ENCODE assay signal across 11 cellular contexts in the genomic region with DNA sequence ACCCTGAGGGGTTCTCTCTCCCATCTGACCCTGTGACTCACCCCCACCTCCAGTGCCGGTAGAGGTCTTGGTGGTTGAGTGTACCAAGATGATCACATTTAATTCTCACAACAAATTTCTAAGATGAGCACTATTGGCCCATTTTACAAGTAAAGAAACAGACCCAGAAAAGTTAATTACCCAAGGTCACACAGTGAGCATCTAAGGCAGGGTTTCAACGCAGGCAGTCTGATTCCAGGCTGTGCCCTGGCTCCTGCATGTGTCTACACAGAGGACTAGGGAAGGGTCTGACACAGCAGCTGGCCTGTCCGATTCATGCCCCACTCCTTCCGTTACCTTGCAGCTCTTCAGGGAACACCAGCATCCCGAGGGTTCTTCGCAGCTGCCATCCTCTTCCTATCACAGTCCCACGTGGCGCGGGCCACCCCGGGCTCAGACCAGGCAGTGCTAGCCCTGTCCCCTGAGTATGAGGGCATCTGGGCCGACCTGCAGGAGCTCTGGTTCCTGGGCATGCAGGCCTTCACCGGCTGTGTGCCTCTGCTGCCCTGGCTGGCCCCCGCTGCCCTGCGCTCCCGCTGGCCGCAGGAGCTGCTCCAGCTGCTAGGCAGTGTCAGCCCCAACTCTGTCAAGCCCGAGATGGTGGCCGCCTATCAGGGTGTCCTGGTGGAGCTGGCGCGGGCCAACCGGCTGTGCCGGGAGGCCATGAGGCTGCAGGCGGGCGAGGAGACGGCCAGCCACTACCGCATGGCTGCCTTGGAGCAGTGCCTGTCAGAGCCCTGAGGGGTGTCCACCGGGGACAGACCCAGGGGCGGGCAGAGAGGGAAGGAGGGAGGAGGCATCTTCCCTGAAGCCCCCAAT. TPM values are rescaled to one million over a fixed set of nuclear protein-coding genes. Genes with fewer than 3 reads are reported as not detected.
DNase-seq lines count a peak whose midpoint lies in the region; ATAC-seq, FAIRE-seq and TF ChIP-seq lines count a peak whose summit lies in the region.
"Had no signal": no experiment of that assay in that cellular context is flagged by ENCODE, and none has a peak within 500 bp of the region (broad histone marks: within the 10 kb centered on the region; RNA-seq: fewer than 3 reads in every experiment).

No MANE protein-coding gene starts in this region.

- no peak for DNase-seq in stimulated activated naive CD8-positive, alpha-beta T cell treated with anti-CD3 and anti-CD28 coated beads, Interleukin-15, amount 100 ng/mL, for 72 hours
- DNase-seq in Panc1 (ENCODE audit: low read depth, low spot score) (no peak), kidney (peak; percentile 67), KBM-7 (no peak), 8988T (no peak)

- peak overlapping the region; percentile 74 for H3K27ac Mint-ChIP-seq in stimulated activated naive CD8-positive, alpha-beta T cell treated with anti-CD3 and anti-CD28 coated beads, Interleukin-15, Interleukin-2, amounts not matched to agents 100 ng/mL and 50 ng/mL, for 24 hours
- no peak overlapping the region for H3K27ac Mint-ChIP-seq in stimulated activated naive CD8-positive, alpha-beta T cell treated with anti-CD3 and anti-CD28 coated beads, Interleukin-15, amount 100 ng/mL, for 72 hours

- POLR2A ChIA-PET in Panc1 (lab: Charles Lee): no interaction called here

- no peaks in the 10 kb centered on the region for H3K9me3 Mint-ChIP-seq in stimulated activated naive CD8-positive, alpha-beta T cell treated with anti-CD3 and anti-CD28 coated beads, Interleukin-15, Interleukin-2, amounts not matched to agents 100 ng/mL and 50 ng/mL, for 24 hours
- H3K9me3 Mint-ChIP-seq in stimulated activated naive CD8-positive, alpha-beta T cell treated with anti-CD3 and anti-CD28 coated beads, Interleukin-15, amount 100 ng/mL, for 72 hours: no peaks in the 10 kb centered on the region
- H3K9me3 Mint-ChIP-seq: H9, T-cell had no signal

- peaks cover 13% of the 10 kb centered on the region for H3K36me3 Mint-ChIP-seq in stimulated activated naive CD8-positive, alpha-beta T cell treated with anti-CD3 and anti-CD28 coated beads, Interleukin-15, Interleukin-2, amounts not matched to agents 100 ng/mL and 50 ng/mL, for 24 hours (ENCODE audit: low read depth)

- no TSS peak for BruUV-seq in Panc1 (replicated peaks; lab: Mats Ljungman, UMichigan)

- no peak for FAIRE-seq in kidney (lab: Jason Lieb, UNC)

- in situ Hi-C loops in Panc1 (cut with HindIII; ENCODE audit: low pct_unique_long_range_greater_than_20kb, low sequenced_read_pairs): no loop called here
- in situ Hi-C loops in KBM-7 (cut with MboI; ENCODE audit: low pct_unique_long_range_greater_than_20kb, low sequenced_read_pairs): loop anchor here (10.0 kb wide), 1 partner anchor 150 kb away; the partner anchor contains the start of gene C1orf216

- CTCF ChIA-PET in Panc1 (lab: Charles Lee): interaction anchor here (0.6 to 2.2 kb wide), 6 partner anchors 8 to 150 kb away, joined by 3 to 45 read pairs (median 4); partner anchors contain the start of gene TFAP2E

- H3K36me3 ChIP-seq in Panc1 (ENCODE audit: control insufficient read depth, insufficient read depth, low read length) (no peaks in the 10 kb centered on the region; the same call in 1 of the 2 replicates), kidney (ENCODE audit: control insufficient read depth in 1 of 2, insufficient read depth in 2 of 2, low read length in 2 of 2) (peaks cover 3 to 9% of the 10 kb centered on the region in 2 donors)

- no peak overlapping the region for H3K4me3 Mint-ChIP-seq in stimulated activated naive CD8-positive, alpha-beta T cell treated with anti-CD3 and anti-CD28 coated beads, Interleukin-15, Interleukin-2, amounts not matched to agents 100 ng/mL and 50 ng/mL, for 24 hours
- no peak overlapping the region for H3K4me3 Mint-ChIP-seq in stimulated activated naive CD8-positive, alpha-beta T cell treated with anti-CD3 and anti-CD28 coated beads, Interleukin-15, amount 100 ng/mL, for 72 hours
- H3K4me3 Mint-ChIP-seq: H9 had no signal

- no peaks in the 10 kb centered on the region for H3K27me3 Mint-ChIP-seq in stimulated activated naive CD8-positive, alpha-beta T cell treated with anti-CD3 and anti-CD28 coated beads, Interleukin-15, Interleukin-2, amounts not matched to agents 100 ng/mL and 50 ng/mL, for 24 hours
- H3K27me3 Mint-ChIP-seq in stimulated activated naive CD8-positive, alpha-beta T cell treated with anti-CD3 and anti-CD28 coated beads, Interleukin-15, amount 100 ng/mL, for 72 hours: no peaks in the 10 kb centered on the region
- H3K27me3 Mint-ChIP-seq: T-cell had no signal

- intact Hi-C loops in Panc1 (cut with micrococcal nuclease; ENCODE audit: unreplicated experiment): loop anchor here (1.0 kb wide), 1 partner anchor 114 kb away; no protein-coding TSS in a partner anchor
- intact Hi-C loops in kidney (cut with DNase I): loop anchor here (5.0 kb wide), 1 partner anchor 113 kb away; no protein-coding TSS in a partner anchor

- no peak for ATAC-seq in stimulated activated naive CD8-positive, alpha-beta T cell treated with anti-CD3 and anti-CD28 coated beads, Interleukin-15, amount 100 ng/mL, for 72 hours
- no peak for ATAC-seq in Panc1
- no peak for ATAC-seq in HG03571 (IDR thresholded peaks at IDR 0.05; ENCODE audit: unreplicated experiment)
- no peak for ATAC-seq in GM21360 (IDR thresholded peaks at IDR 0.05; ENCODE audit: unreplicated experiment)

- peaks cover 8% of the 10 kb centered on the region for H3K4me1 Mint-ChIP-seq in stimulated activated naive CD8-positive, alpha-beta T cell treated with anti-CD3 and anti-CD28 coated beads, Interleukin-15, Interleukin-2, amounts not matched to agents 100 ng/mL and 50 ng/mL, for 24 hours (ENCODE audit: low read depth)
- peaks cover 40% of the 10 kb centered on the region for H3K4me1 Mint-ChIP-seq in stimulated activated naive CD8-positive, alpha-beta T cell treated with anti-CD3 and anti-CD28 coated beads, Interleukin-15, amount 100 ng/mL, for 72 hours

- H3K9ac ChIP-seq in kidney (ENCODE audit: low read length in 2 of 2): no peak overlapping the region

- no peaks in the 10 kb centered on the region; the same call in 1 of the 2 replicates for H3K4me1 ChIP-seq in Panc1 (ENCODE audit: control insufficient read depth, insufficient read depth, low read length)
- peaks cover 0 to 5% of the 10 kb centered on the region in 2 donors for H3K4me1 ChIP-seq in kidney (ENCODE audit: control insufficient read depth in 1 of 2, insufficient read depth in 1 of 2, low read depth in 1 of 2, low read length in 2 of 2)
- H3K4me1 ChIP-seq: BE2C had no signal

- H3K4me3 ChIP-seq in Panc1 (ENCODE audit: low read depth in 2 of 2, low read length in 2 of 2) (no peak overlapping the region), kidney (ENCODE audit: low read length in 2 of 2) (no peak overlapping the region)

- H3K9me3 ChIP-seq in Panc1 (ENCODE audit: control insufficient read depth, insufficient read depth, low read depth, low read length) (no peaks in the 10 kb centered on the region), kidney (ENCODE audit: control insufficient read depth in 1 of 2, low read length in 2 of 2) (no peaks in the 10 kb centered on the region)
- H3K9me3 ChIP-seq: BE2C had no signal

- H3K27me3 ChIP-seq in Panc1 (ENCODE audit: control insufficient read depth, insufficient read depth, low read length): no peaks in the 10 kb centered on the region
- H3K27me3 ChIP-seq: BE2C had no signal

- peak; percentile 21 for TF ChIP-seq CTCF in Panc1 (IDR thresholded peaks at IDR 0.05)
- TF ChIP-seq CTCF in kidney (IDR thresholded peaks at IDR 0.05; ENCODE audit: borderline replicate concordance, extremely low read depth, insufficient read depth): no peak

- H3K27ac ChIP-seq in Panc1 (ENCODE audit: low read length) (no peak overlapping the region; the same call in 1 of the 2 replicates), kidney (ENCODE audit: low read depth in 2 of 2, low read length in 2 of 2) (no peak overlapping the region)

RNA-seq across cellular contexts. Expression of gene NCDN, which starts 7.5 kb away (rescaled TPM):
- 64.1 TPM for total RNA-seq in Panc1 (2021; ENCODE audit: unreplicated experiment)
- polyA plus RNA-seq in Panc1 (2012; ENCODE audit: insufficient read length): 75.4 TPM
- total RNA-seq in kidney: 22.4 TPM
- polyA plus RNA-seq in kidney (ENCODE audit: insufficient read depth, low read depth, low replicate concordance): 14.3 TPM

RNA-seq across cellular contexts. Expression of gene KIAA0319L, which starts 7.9 kb away (rescaled TPM):
- total RNA-seq in Panc1 (2021; ENCODE audit: unreplicated experiment) (60.0 TPM), kidney (73.0 TPM)
- 42.7 TPM for polyA plus RNA-seq in Panc1 (2012; ENCODE audit: insufficient read length)
- 30.3 TPM for polyA plus RNA-seq in kidney (ENCODE audit: insufficient read depth, low read depth, low replicate concordance)

RNA-seq across cellular contexts. Expression of gene TFAP2E, which starts 8.0 kb away (rescaled TPM):
- 3.2 TPM for total RNA-seq in Panc1 (2021; ENCODE audit: unreplicated experiment)
- 2.9 TPM for polyA plus RNA-seq in Panc1 (2012; ENCODE audit: insufficient read length)
- total RNA-seq in kidney: 1.0 TPM
- polyA plus RNA-seq in kidney (ENCODE audit: insufficient read depth, low read depth, low replicate concordance): 0.28 TPM
